Comparison of ENCODE assay signal across 8 cellular contexts in genomic region chr14:96501746-96502620, GRCh38. TPM values are rescaled to one million over a fixed set of nuclear protein-coding genes. Genes with fewer than 3 reads are reported as not detected.
A peak's percentile ranks its signal among the peaks of the same experiment; 100 is the strongest.
DNase-seq lines count a peak whose midpoint lies in the region; ATAC-seq and TF ChIP-seq lines count a peak whose summit lies in the region.

PAPOLA (plus strand) TSS chr14:96502382; CDS start chr14:96502593, 211 bp downstream.

- peak; percentile 91 for DNase-seq in NCI-H1436 (lab: John Stamatoyannopoulos, UW)
- DNase-seq in T follicular helper cell (ENCODE audit: low read depth) = peak; percentile 92
- peak; percentile 93 to 97 (median 96) for DNase-seq in heart left ventricle
- DNase-seq in posterior cingulate gyrus = peak; percentile 90 to 99 (median 93)
- DNase-seq in upper lobe of left lung = peak; percentile 95 to 100

- H3K4me1 ChIP-seq in heart left ventricle = peaks cover 12 to 47% (median 33%) of the 10 kb centered on the region in 12 donors
- H3K4me1 ChIP-seq in upper lobe of left lung = peaks cover 31 to 39% (median 37%) of the 10 kb centered on the region in 4 donors

- TF ChIP-seq CTCF in GM12875 (IDR thresholded peaks at IDR 0.05; ENCODE audit: borderline replicate concordance, insufficient read depth, low read depth, low read length) = peak; percentile 12; the same call in 1 of the 2 replicates
- TF ChIP-seq CTCF in heart left ventricle (IDR thresholded peaks at IDR 0.05) = peak in 7 of 12 donors; percentile 9 to 35 (median 19)
- peak in 5 of 6 experiments; percentile 6 to 51 (median 23) for TF ChIP-seq CTCF in upper lobe of left lung (IDR thresholded peaks at IDR 0.05)

- H3K4me3 ChIP-seq in GM12875 (ENCODE audit: low read depth, low read length) (peak within 1 kb of the TSS; percentile 96), heart left ventricle (peak within 1 kb of the TSS; percentile 75 to 98 (median 94)), upper lobe of left lung (peak within 1 kb of the TSS; percentile 74 to 95 (median 83))

- peak in 1 of 2 donors; percentile 72 for TF ChIP-seq POLR2A in heart left ventricle (IDR thresholded peaks at IDR 0.05)
- peak in 2 of 4 donors; percentile 69 to 84 for TF ChIP-seq POLR2A in upper lobe of left lung (IDR thresholded peaks at IDR 0.05)

- H3K27ac ChIP-seq in adipose tissue (ENCODE audit: low read depth, low read length) (peak within 1 kb of the TSS; percentile 93), heart left ventricle (peak within 1 kb of the TSS; percentile 94 to 100 (median 98)), upper lobe of left lung (peak within 1 kb of the TSS; percentile 97 to 100 (median 100))

- ATAC-seq in HG02798 (IDR thresholded peaks at IDR 0.05; ENCODE audit: poor library complexity, unreplicated experiment) (peak; percentile 91), heart left ventricle (peak; percentile 97 to 98 (median 98)), upper lobe of left lung (ENCODE audit: low FRiP score in 2 of 2) (peak; percentile 98 to 99)

- intact Hi-C loops in heart left ventricle (cut with DNase I) = loop anchor here in 1 of 10 donors (10.0 kb wide), 1 partner anchor 137 kb away; the partner anchor contains the start of genes ATG2B and GSKIP
- intact Hi-C loops in posterior cingulate gyrus (cut with DNase I) = no loop called here

- peaks cover 0 to 8% (median 0%) of the 10 kb centered on the region in 12 donors for H3K9me3 ChIP-seq in heart left ventricle
- no peaks in the 10 kb centered on the region for H3K9me3 ChIP-seq in upper lobe of left lung

- peak in 1 of 4 donors; percentile 3 for TF ChIP-seq EP300 in upper lobe of left lung (IDR thresholded peaks at IDR 0.05)

- H3K27me3 ChIP-seq in heart left ventricle (peaks cover 0 to 3% (median 0%) of the 10 kb centered on the region in 9 donors), upper lobe of left lung (no peaks in the 10 kb centered on the region)

- H3K36me3 ChIP-seq in heart left ventricle (no peaks in the 10 kb centered on the region), upper lobe of left lung (no peaks in the 10 kb centered on the region)

- WGBS in adipose tissue, 3 donors = 0% methylated on average over 73 to 87 of the region's 87 CpGs
- 0% methylated on average over 10 to 87 of the region's 87 CpGs for WGBS in heart left ventricle, 4 donors
- WGBS in upper lobe of left lung, 2 donors = 0% methylated on average over 29 to 74 of the region's 87 CpGs

RNA-seq across cellular contexts. Expression of gene PAPOLA, which starts in this region (rescaled TPM):
- polyA plus RNA-seq in adipose tissue = 10 to 100 TPM; 40.1 to 70.7 (median 45.3) TPM
- 100 to 1,000 TPM in 7 of 9 donors, 10 to 100 TPM in 2; 88.4 to 147 (median 120) TPM for total RNA-seq in heart left ventricle
- polyA plus RNA-seq in heart left ventricle = 100 to 1,000 TPM in 1 of 2 donors, 10 to 100 TPM in 1; 72.0 to 112 TPM
- total RNA-seq in upper lobe of left lung = 100 to 1,000 TPM; 109 to 210 (median 137) TPM

Comparison
In these comparisons a context has a peak if more than half of its experiments do, and no peak if none do; other contexts are left out.
1. Peak in every context shown above with its lines: DNase-seq, ATAC-seq, H3K4me3 ChIP-seq and H3K27ac ChIP-seq.